Comparison of ENCODE assay signal across 6 cellular contexts in genomic region chr7:39768434-39768833, GRCh38.
A peak's percentile ranks its signal among the peaks of the same experiment; 100 is the strongest.
DNase-seq lines count a peak whose midpoint lies in the region; ATAC-seq and TF ChIP-seq lines count a peak whose summit lies in the region.
"Not testable (repeated sequence)": the region's sequence is repeated elsewhere in the genome, so short reads cannot be mapped to it uniquely, and the experiment has no call there.

No MANE protein-coding gene starts in this region.

- H2AFZ ChIP-seq in H9 (ENCODE audit: low read length), result not testable (repeated sequence)

- H3K4me2 ChIP-seq in H9 (ENCODE audit: insufficient read depth, insufficient read length, low read length), result not testable (repeated sequence)

- DNase-seq in H9; WTC11 (ENCODE audit: low spot score); progenitor cell of endocrine pancreas (ENCODE audit: low spot score, unreplicated experiment); type B pancreatic cell (ENCODE audit: extremely low spot score, unreplicated experiment): not testable (repeated sequence)
- DNase-seq in head of caudate nucleus (peak in 36 of 42 donors; percentile 10 to 84 (median 50)), left kidney (ENCODE audit: low read depth, low spot score) (peak; percentile 85)

- H3K27ac ChIP-seq in H9 (ENCODE audit: insufficient read length, low read depth, low read length), result not testable (repeated sequence)

- H2AK5ac ChIP-seq in H9 (ENCODE audit: insufficient read length, low read length), result not testable (repeated sequence)

- peak overlapping the region in 2 of 3 experiments; percentile 74 to 88; a peak in 4 of 7 replicates for H3K27ac Mint-ChIP-seq in H9
- H3K27ac Mint-ChIP-seq in WTC11, result peak overlapping the region; percentile 74
- peak overlapping the region; percentile 82 for H3K27ac Mint-ChIP-seq in progenitor cell of endocrine pancreas
- H3K27ac Mint-ChIP-seq in type B pancreatic cell, result peak overlapping the region; percentile 45

- not testable (repeated sequence) for H3K4me1 ChIP-seq in H9 (ENCODE audit: insufficient read depth, low read length)

- H3K4me3 Mint-ChIP-seq in H9; WTC11; progenitor cell of endocrine pancreas (ENCODE audit: low read depth); type B pancreatic cell: not testable (repeated sequence)

- intact Hi-C loops in head of caudate nucleus (cut with DNase I), result not testable (repeated sequence)

- not testable (repeated sequence) for H2BK20ac ChIP-seq in H9 (ENCODE audit: low read depth, low read length, poor library complexity, severe bottlenecking)

- H3K18ac ChIP-seq in H9 (ENCODE audit: insufficient read length, low read depth, low read length), result not testable (repeated sequence)

- not testable (repeated sequence) for H3K27me3 Mint-ChIP-seq in H9 (ENCODE audit: low read depth); WTC11 (ENCODE audit: low read depth); progenitor cell of endocrine pancreas; type B pancreatic cell

- H3K9me3 Mint-ChIP-seq in H9; WTC11; progenitor cell of endocrine pancreas (ENCODE audit: low read depth); type B pancreatic cell: not testable (repeated sequence)

- H3K9ac ChIP-seq in H9 (ENCODE audit: extremely low read depth, insufficient read length, low read length), result not testable (repeated sequence)

- POLR2A ChIA-PET in WTC11 (lab: Charles Lee), result interaction anchor here (0.7 kb wide), 1 partner anchor 204 kb away, joined by 3 read pairs; no protein-coding TSS in a partner anchor

- not testable (repeated sequence) for H4K5ac ChIP-seq in H9 (ENCODE audit: insufficient read length, low read depth, low read length)

- no CpG with 5 or more reads among the region's 4 CpGs for WGBS in H9 (ENCODE audit: extremely low coverage, insufficient read length, low lambda C conversion rate)

- H3K36me3 Mint-ChIP-seq in H9 (ENCODE audit: insufficient read depth in 1 of 3, low read depth in 3 of 3), result peaks cover 2 to 28% (median 22%) of the 10 kb centered on the region in 3 experiments
- H3K36me3 Mint-ChIP-seq in WTC11; progenitor cell of endocrine pancreas (ENCODE audit: insufficient read depth): not testable (repeated sequence)
- peaks cover 15% of the 10 kb centered on the region for H3K36me3 Mint-ChIP-seq in type B pancreatic cell

- H2BK15ac ChIP-seq in H9 (ENCODE audit: low read depth, low read length), result not testable (repeated sequence)

- H3K9me3 ChIP-seq in H9 (ENCODE audit: control insufficient read depth, low read depth, low read length), result not testable (repeated sequence)

- peaks cover 0 to 11% of the 10 kb centered on the region in 2 experiments; a peak in 3 of 4 replicates for H3K4me1 Mint-ChIP-seq in H9
- H3K4me1 Mint-ChIP-seq in WTC11; progenitor cell of endocrine pancreas (ENCODE audit: low read depth); type B pancreatic cell (ENCODE audit: unreplicated experiment): not testable (repeated sequence)

- H3T11ph ChIP-seq in H9 (ENCODE audit: low read length), result not testable (repeated sequence)

- not testable (repeated sequence) for H3K56ac ChIP-seq in H9 (ENCODE audit: insufficient read length, low read depth, low read length)

- not testable (repeated sequence) for H3K23ac ChIP-seq in H9 (ENCODE audit: insufficient read length, low read depth, low read length)

- H3K4ac ChIP-seq in H9 (ENCODE audit: low read depth, low read length), result not testable (repeated sequence)

- H3K14ac ChIP-seq in H9 (ENCODE audit: insufficient read depth, low read length), result not testable (repeated sequence)

- not testable (repeated sequence) for TF ChIP-seq CTCF in H9 (conservative IDR thresholded peaks at IDR 0.05); WTC11 (IDR thresholded peaks at IDR 0.05); progenitor cell of endocrine pancreas (IDR thresholded peaks at IDR 0.05; ENCODE audit: unreplicated experiment); type B pancreatic cell (conservative IDR thresholded peaks at IDR 0.05)

- H3K79me1 ChIP-seq in H9 (ENCODE audit: insufficient read depth, low read depth, low read length, poor library complexity, severe bottlenecking), result not testable (repeated sequence)

- H3K79me2 ChIP-seq in H9 (ENCODE audit: insufficient read depth, low read length), result not testable (repeated sequence)

- not testable (repeated sequence) for H2BK120ac ChIP-seq in H9 (ENCODE audit: low read depth, low read length, poor library complexity, severe bottlenecking)

- CTCF ChIA-PET in WTC11 (lab: Charles Lee), result not testable (repeated sequence)

- H3K27me3 ChIP-seq in H9 (ENCODE audit: insufficient read depth, low read length), result not testable (repeated sequence)

- not testable (repeated sequence) for H2BK12ac ChIP-seq in H9 (ENCODE audit: insufficient read length, low read depth, low read length)

- not testable (repeated sequence) for H4K8ac ChIP-seq in H9 (replicated peaks; ENCODE audit: insufficient read length, low read depth, low read length)

- not testable (repeated sequence) for H3K23me2 ChIP-seq in H9 (ENCODE audit: insufficient read length, low read depth, low read length, poor library complexity, severe bottlenecking)

- H4K20me1 ChIP-seq in H9 (ENCODE audit: control insufficient read depth, insufficient read depth, insufficient read length), result not testable (repeated sequence)

- H4K91ac ChIP-seq in H9 (ENCODE audit: insufficient read length, low read depth, low read length), result not testable (repeated sequence)

- not testable (repeated sequence) for ATAC-seq in WTC11

- not testable (repeated sequence) for H2BK5ac ChIP-seq in H9 (ENCODE audit: insufficient read length, low read length)
